7 cellular contexts compared by ENCODE assay signal in genomic region chr9:34352122-34352652, GRCh38. TPM values are rescaled to one million over a fixed set of nuclear protein-coding genes. Genes with fewer than 3 reads are reported as not detected.
DNase-seq lines count a peak whose midpoint lies in the region; ATAC-seq, FAIRE-seq and TF ChIP-seq lines count a peak whose summit lies in the region.
"Not testable (repeated sequence)": the region's sequence is repeated elsewhere in the genome, so short reads cannot be mapped to it uniquely, and the experiment has no call there.
"Had no signal": no experiment of that assay in that cellular context is flagged by ENCODE, and none has a peak within 500 bp of the region (broad histone marks: within the 10 kb centered on the region; RNA-seq: fewer than 3 reads in every experiment).

No MANE protein-coding gene starts in this region.

- 55 to 70% (median 65%) methylated on average over 7 of the region's 7 CpGs for WGBS in adrenal gland, 4 donors
- WGBS in liver: 39% methylated on average over 7 of the region's 7 CpGs
- 17 to 73% (median 35%) methylated on average over 7 of the region's 7 CpGs for WGBS in small intestine, 3 donors

- H3K4me3 ChIP-seq in adrenal gland; mucosa of rectum (ENCODE audit: low read length in 2 of 2); small intestine (ENCODE audit: low read depth in 1 of 2, low read length in 2 of 2): not testable (repeated sequence)
- H3K4me3 ChIP-seq in duodenal mucosa (ENCODE audit: low read depth in 1 of 2, low read length in 2 of 2) (peak overlapping the region in 1 of 2 donors; percentile 26), liver (ENCODE audit: low read depth in 1 of 3, low read length in 3 of 3) (peak overlapping the region in 2 of 3 donors; percentile 26 to 61)

- H3K36me3 ChIP-seq in adrenal gland (replicated peaks in 1 of 2); duodenal mucosa (ENCODE audit: control insufficient read depth in 1 of 2, insufficient read depth in 2 of 2, low read length in 2 of 2); liver (ENCODE audit: control insufficient read depth in 4 of 4, insufficient read depth in 3 of 4, low read depth in 1 of 4, low read length in 3 of 4); mucosa of rectum (ENCODE audit: control insufficient read depth in 2 of 2, insufficient read depth in 2 of 2, low read length in 2 of 2); small intestine (ENCODE audit: control insufficient read depth in 2 of 2, insufficient read depth in 2 of 2, low read length in 2 of 2): not testable (repeated sequence)

- not testable (repeated sequence) for H3K27me3 ChIP-seq in adrenal gland; duodenal mucosa (ENCODE audit: control insufficient read depth in 1 of 2, insufficient read depth in 2 of 2, low read length in 2 of 2); liver (ENCODE audit: control insufficient read depth in 4 of 4, insufficient read depth in 4 of 4, low read length in 3 of 4); mucosa of rectum (ENCODE audit: control insufficient read depth in 2 of 2, insufficient read depth in 2 of 2, low read length in 2 of 2); small intestine (ENCODE audit: control insufficient read depth in 2 of 2, insufficient read depth in 2 of 2, low read length in 2 of 2)

- DNase-seq in adrenal gland (peak in 4 of 7 donors; percentile 31 to 52 (median 45)), small intestine (peak; percentile 83)
- DNase-seq in left colon: not testable (repeated sequence)

- peak overlapping the region in 4 of 5 donors; percentile 13 to 76 (median 46) for H3K27ac ChIP-seq in adrenal gland
- H3K27ac ChIP-seq in duodenal mucosa (ENCODE audit: low read depth, low read length): peak overlapping the region; percentile 70
- H3K27ac ChIP-seq in liver (ENCODE audit: low read depth in 1 of 2, low read length in 2 of 2): peak overlapping the region; percentile 63 to 81
- peak overlapping the region; percentile 9 to 22 for H3K27ac ChIP-seq in mucosa of rectum (ENCODE audit: low read depth in 2 of 2, low read length in 2 of 2)
- peak overlapping the region; percentile 20 to 80 for H3K27ac ChIP-seq in small intestine (ENCODE audit: low read depth in 1 of 2, low read length in 1 of 2)

- not testable (repeated sequence) for TF ChIP-seq POLR2A in adrenal gland (IDR thresholded peaks at IDR 0.05)

- not testable (repeated sequence) for H3K9me3 ChIP-seq in adrenal gland (replicated peaks in 1 of 3); duodenal mucosa (ENCODE audit: control insufficient read depth in 1 of 2, low read length in 2 of 2); liver (ENCODE audit: control insufficient read depth in 4 of 4, low read length in 3 of 4); mucosa of rectum (ENCODE audit: control insufficient read depth in 2 of 2, low read length in 2 of 2); small intestine (ENCODE audit: control insufficient read depth, low read depth)

- ATAC-seq in left colon: peak; percentile 86

- not testable (repeated sequence) for FAIRE-seq in small intestine (lab: Jason Lieb, UNC)

- TF ChIP-seq CTCF in adrenal gland (IDR thresholded peaks at IDR 0.05); liver (IDR thresholded peaks at IDR 0.05; ENCODE audit: low read depth, low read length, missing input control): not testable (repeated sequence)

- TF ChIP-seq RAD21 in liver (IDR thresholded peaks at IDR 0.05): peak; percentile 18 to 29

- intact Hi-C loops in adrenal gland (cut with DNase I); left colon (cut with DNase I, micrococcal nuclease): not testable (repeated sequence)

- not testable (repeated sequence) for H3K4me1 ChIP-seq in adrenal gland (replicated peaks in 1 of 2); duodenal mucosa (ENCODE audit: control insufficient read depth in 1 of 2, insufficient read depth in 2 of 2, low read length in 2 of 2); mucosa of rectum (ENCODE audit: control insufficient read depth in 2 of 2, insufficient read depth in 2 of 2, low read length in 2 of 2); small intestine (ENCODE audit: control insufficient read depth in 2 of 2, insufficient read depth in 1 of 2, low read depth in 1 of 2, low read length in 1 of 2)
- peaks cover 6 to 26% (median 20%) of the 10 kb centered on the region in 4 donors for H3K4me1 ChIP-seq in liver (ENCODE audit: control insufficient read depth in 4 of 4, insufficient read depth in 4 of 4, low read length in 3 of 4)

- H3K9ac ChIP-seq in duodenal mucosa (ENCODE audit: low read depth in 1 of 2, low read length in 2 of 2); mucosa of rectum (ENCODE audit: low read depth in 1 of 2, low read length in 2 of 2): not testable (repeated sequence)
- H3K9ac ChIP-seq in liver (ENCODE audit: low read depth in 1 of 2, low read length in 2 of 2): peak overlapping the region in 1 of 2 donors; percentile 75

TF ChIP-seq in liver, 16 proteins besides CTCF, POLR2A, EP300 and RAD21:
- peak; percentile 48 for TF ChIP-seq ZBTB33 (IDR thresholded peaks at IDR 0.05)
- TF ChIP-seq SP1 (IDR thresholded peaks at IDR 0.05): peak; percentile 88
- peak; percentile 28 for TF ChIP-seq YY1 (IDR thresholded peaks at IDR 0.05)
- peak; percentile 52 to 83 for TF ChIP-seq RXRA (IDR thresholded peaks at IDR 0.05)
- TF ChIP-seq, protein P1, sequence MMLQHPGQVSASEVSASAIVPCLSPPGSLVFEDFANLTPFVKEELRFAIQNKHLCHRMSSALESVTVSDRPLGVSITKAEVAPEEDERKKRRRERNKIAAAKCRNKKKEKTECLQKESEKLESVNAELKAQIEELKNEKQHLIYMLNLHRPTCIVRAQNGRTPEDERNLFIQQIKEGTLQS (IDR thresholded peaks at IDR 0.05): peak; percentile 33
- peak; percentile 71 for TF ChIP-seq HNF4G (IDR thresholded peaks at IDR 0.05)
- TF ChIP-seq, protein P2, sequence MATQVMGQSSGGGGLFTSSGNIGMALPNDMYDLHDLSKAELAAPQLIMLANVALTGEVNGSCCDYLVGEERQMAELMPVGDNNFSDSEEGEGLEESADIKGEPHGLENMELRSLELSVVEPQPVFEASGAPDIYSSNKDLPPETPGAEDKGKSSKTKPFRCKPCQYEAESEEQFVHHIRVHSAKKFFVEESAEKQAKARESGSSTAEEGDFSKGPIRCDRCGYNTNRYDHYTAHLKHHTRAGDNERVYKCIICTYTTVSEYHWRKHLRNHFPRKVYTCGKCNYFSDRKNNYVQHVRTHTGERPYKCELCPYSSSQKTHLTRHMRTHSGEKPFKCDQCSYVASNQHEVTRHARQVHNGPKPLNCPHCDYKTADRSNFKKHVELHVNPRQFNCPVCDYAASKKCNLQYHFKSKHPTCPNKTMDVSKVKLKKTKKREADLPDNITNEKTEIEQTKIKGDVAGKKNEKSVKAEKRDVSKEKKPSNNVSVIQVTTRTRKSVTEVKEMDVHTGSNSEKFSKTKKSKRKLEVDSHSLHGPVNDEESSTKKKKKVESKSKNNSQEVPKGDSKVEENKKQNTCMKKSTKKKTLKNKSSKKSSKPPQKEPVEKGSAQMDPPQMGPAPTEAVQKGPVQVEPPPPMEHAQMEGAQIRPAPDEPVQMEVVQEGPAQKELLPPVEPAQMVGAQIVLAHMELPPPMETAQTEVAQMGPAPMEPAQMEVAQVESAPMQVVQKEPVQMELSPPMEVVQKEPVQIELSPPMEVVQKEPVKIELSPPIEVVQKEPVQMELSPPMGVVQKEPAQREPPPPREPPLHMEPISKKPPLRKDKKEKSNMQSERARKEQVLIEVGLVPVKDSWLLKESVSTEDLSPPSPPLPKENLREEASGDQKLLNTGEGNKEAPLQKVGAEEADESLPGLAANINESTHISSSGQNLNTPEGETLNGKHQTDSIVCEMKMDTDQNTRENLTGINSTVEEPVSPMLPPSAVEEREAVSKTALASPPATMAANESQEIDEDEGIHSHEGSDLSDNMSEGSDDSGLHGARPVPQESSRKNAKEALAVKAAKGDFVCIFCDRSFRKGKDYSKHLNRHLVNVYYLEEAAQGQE (IDR thresholded peaks at IDR 0.05): peak; percentile 35
- peak; percentile 39 for TF ChIP-seq FOXA2 (IDR thresholded peaks at IDR 0.05)
- TF ChIP-seq HNF4A (conservative IDR thresholded peaks at IDR 0.05): peak; percentile 86 to 88
- peak; percentile 17 to 31 for TF ChIP-seq JUND (IDR thresholded peaks at IDR 0.05)

RNA-seq across cellular contexts. Expression of gene NUDT2, which starts 22.8 kb away (rescaled TPM):
- total RNA-seq in adrenal gland (10 to 100 TPM; 11.3 to 50.7 (median 29.5) TPM), left colon (10 to 100 TPM; 14.0 to 19.2 TPM), liver (10 to 100 TPM in 1 of 2 donors, 1 to 10 TPM in 1; 9.2 to 10.6 TPM)
- polyA plus RNA-seq in adrenal gland (10 to 100 TPM; 29.9 to 55.0 (median 32.9) TPM), liver (10 to 100 TPM; 20.7 to 23.5 TPM), small intestine (10 to 100 TPM; 25.5 to 47.3 (median 37.5) TPM)

RNA-seq across cellular contexts. Expression of gene KIF24, which starts 23.1 kb away (rescaled TPM):
- 1 to 10 TPM in 6 of 8 donors, under 1 TPM in 2; 0.72 to 1.7 (median 1.2) TPM for total RNA-seq in adrenal gland
- 1 to 10 TPM in 1 of 3 donors, under 1 TPM in 2; 0.57 to 2.6 (median 0.80) TPM for polyA plus RNA-seq in adrenal gland
- 1 to 10 TPM; 1.3 to 2.2 TPM for total RNA-seq in left colon
- total RNA-seq in liver: 1 to 10 TPM in 1 of 2 donors, under 1 TPM in 1; 0.17 to 4.1 TPM
- polyA plus RNA-seq in liver: under 1 TPM; 0.13 to 0.24 TPM
- polyA plus RNA-seq in small intestine: 1 to 10 TPM in 1 of 3 donors, under 1 TPM in 2; 0.27 to 1.5 (median 0.45) TPM
- polyA plus RNA-seq: CD8-positive, alpha-beta memory T cell had no signal

RNA-seq across cellular contexts. Expression of gene MYORG, which starts 24.5 kb away (rescaled TPM):
- total RNA-seq in adrenal gland (10 to 100 TPM; 12.8 to 33.8 (median 14.9) TPM), left colon (10 to 100 TPM; 65.2 to 72.3 TPM), liver (10 to 100 TPM; 19.0 to 26.6 TPM)
- polyA plus RNA-seq in adrenal gland (10 to 100 TPM in 1 of 3 donors, 1 to 10 TPM in 2; 1.1 to 11.4 (median 1.9) TPM), liver (10 to 100 TPM; 11.4 to 19.5 TPM), small intestine (10 to 100 TPM in 2 of 3 donors, 1 to 10 TPM in 1; 9.7 to 17.1 (median 10.3) TPM)

Comparison
In these comparisons a context has a peak if more than half of its experiments do, and no peak if none do; other contexts are left out.
1. H3K27ac ChIP-seq: peak in every context shown above with its lines; median percentile 72 in liver; 70 in duodenal mucosa; 50 in small intestine; 46 in adrenal gland; 16 in mucosa of rectum.